1 cellular context compared by ENCODE assay signal in genomic region chr3:25711090-25711489, GRCh38.
TF ChIP-seq lines count a peak whose summit lies in the region.

No MANE protein-coding gene starts in this region.

TF ChIP-seq in K562, 482 proteins besides CTCF, POLR2A, EP300 and RAD21 (continued from another document):
- TF ChIP-seq BRF1 (IDR thresholded peaks at IDR 0.05; ENCODE audit: borderline replicate concordance, extremely low read depth, insufficient read length) = no peak
- peak; percentile 67 for TF ChIP-seq C11orf30 (IDR thresholded peaks at IDR 0.05; ENCODE audit: low read depth)
- no peak for TF ChIP-seq NR2C2 (CRISPR knock-in tag; IDR thresholded peaks at IDR 0.05)
- TF ChIP-seq NR2C2 (tag; IDR thresholded peaks at IDR 0.05) = no peak
- no peak for TF ChIP-seq RBFOX2 (IDR thresholded peaks at IDR 0.05; ENCODE audit: low read depth, low read length)
